1 cellular context compared by ENCODE assay signal in the genomic region with DNA sequence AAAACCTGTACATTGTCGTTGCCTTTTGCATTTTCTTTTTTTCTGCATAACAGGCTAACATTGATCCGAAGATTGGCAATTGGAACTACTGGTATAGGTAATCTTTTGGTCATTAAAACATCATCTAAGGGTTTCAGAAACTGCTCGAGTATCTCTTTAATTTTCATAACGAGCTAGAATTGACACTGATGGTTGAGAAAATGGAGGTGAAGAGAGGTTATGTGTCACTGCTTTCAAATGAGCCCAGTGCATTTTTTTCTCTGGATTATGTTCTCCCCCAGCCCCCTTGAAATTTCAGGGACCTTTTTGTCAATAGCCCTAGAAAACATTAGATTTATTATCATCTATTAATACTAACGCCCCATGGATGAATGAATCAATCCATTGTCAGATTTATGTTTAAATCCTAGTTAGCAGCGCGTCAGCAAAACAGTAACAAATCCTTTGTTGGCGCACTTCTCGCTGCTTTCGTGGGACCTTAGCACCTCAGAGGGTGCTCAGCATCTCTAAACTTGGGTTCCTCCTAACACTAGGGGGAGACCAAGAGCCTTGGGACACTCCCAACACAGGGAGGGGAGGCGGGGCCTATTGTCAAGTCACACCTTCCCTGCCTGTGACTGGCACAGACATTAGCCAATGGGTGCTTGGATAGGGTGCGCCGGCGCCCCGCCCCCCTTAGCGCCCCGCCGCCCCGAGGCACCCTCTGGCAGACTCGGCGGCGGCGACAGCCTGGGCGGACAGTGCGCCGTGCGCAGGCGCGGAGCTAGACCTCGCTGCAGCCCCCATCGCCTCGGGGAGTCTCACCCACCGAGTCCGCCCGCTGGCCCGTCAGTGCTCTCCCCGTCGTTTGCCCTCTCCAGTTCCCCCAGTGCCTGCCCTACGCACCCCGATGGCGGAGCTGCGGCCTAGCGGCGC.
TF ChIP-seq lines count a peak whose summit lies in the region.

A gene (plus strand): TSS at position 709 of the 915 bp plus-strand sequence. CDS start 181 bp downstream, at position 890.

TF ChIP-seq in WTC11, 78 proteins besides CTCF, POLR2A, EP300 and RAD21 (continued from another document):
- TF ChIP-seq, protein P1, sequence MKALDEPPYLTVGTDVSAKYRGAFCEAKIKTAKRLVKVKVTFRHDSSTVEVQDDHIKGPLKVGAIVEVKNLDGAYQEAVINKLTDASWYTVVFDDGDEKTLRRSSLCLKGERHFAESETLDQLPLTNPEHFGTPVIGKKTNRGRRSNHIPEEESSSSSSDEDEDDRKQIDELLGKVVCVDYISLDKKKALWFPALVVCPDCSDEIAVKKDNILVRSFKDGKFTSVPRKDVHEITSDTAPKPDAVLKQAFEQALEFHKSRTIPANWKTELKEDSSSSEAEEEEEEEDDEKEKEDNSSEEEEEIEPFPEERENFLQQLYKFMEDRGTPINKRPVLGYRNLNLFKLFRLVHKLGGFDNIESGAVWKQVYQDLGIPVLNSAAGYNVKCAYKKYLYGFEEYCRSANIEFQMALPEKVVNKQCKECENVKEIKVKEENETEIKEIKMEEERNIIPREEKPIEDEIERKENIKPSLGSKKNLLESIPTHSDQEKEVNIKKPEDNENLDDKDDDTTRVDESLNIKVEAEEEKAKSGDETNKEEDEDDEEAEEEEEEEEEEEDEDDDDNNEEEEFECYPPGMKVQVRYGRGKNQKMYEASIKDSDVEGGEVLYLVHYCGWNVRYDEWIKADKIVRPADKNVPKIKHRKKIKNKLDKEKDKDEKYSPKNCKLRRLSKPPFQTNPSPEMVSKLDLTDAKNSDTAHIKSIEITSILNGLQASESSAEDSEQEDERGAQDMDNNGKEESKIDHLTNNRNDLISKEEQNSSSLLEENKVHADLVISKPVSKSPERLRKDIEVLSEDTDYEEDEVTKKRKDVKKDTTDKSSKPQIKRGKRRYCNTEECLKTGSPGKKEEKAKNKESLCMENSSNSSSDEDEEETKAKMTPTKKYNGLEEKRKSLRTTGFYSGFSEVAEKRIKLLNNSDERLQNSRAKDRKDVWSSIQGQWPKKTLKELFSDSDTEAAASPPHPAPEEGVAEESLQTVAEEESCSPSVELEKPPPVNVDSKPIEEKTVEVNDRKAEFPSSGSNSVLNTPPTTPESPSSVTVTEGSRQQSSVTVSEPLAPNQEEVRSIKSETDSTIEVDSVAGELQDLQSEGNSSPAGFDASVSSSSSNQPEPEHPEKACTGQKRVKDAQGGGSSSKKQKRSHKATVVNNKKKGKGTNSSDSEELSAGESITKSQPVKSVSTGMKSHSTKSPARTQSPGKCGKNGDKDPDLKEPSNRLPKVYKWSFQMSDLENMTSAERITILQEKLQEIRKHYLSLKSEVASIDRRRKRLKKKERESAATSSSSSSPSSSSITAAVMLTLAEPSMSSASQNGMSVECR (CRISPR knock-in tag; IDR thresholded peaks at IDR 0.05; ENCODE audit: borderline replicate concordance), result no peak; the same call in 1 of the 2 replicates
- TF ChIP-seq ZNF263 (CRISPR knock-in tag; IDR thresholded peaks at IDR 0.05; ENCODE audit: low read depth), result no peak
- TF ChIP-seq, protein P2, sequence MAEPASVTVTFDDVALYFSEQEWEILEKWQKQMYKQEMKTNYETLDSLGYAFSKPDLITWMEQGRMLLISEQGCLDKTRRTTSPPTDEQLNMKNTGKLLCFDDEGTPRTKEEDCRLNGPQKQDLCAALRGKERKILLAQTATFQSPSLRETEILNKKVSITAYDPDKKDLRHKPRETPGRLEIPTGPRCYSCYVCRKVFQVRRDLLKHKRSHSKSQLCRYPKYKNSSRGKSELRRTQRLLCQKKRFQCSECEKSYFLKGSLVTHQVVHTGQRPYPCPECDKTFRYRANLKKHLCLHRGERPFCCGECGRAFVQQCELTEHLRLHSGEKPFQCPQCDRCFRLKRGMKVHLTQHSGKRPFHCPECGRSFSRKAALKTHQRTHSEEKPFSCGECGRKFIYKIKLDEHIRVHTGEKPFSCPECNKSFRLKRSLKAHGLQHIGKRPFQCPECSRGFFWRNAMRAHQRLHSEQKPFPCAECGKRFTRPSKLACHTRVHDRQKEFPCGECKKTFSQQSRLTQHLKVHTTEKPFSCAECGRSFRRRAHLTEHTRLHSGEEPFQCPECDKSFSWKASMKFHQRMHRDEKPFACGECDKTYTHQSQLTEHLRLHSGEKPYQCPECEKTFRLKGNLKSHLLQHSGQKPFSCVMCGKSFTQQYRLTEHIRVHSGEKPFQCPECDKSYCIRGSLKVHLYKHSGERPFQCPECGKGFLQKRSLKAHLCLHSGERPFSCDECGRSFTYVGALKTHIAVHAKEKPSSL (CRISPR knock-in tag; conservative IDR thresholded peaks at IDR 0.05), result no peak
- TF ChIP-seq, protein P3, sequence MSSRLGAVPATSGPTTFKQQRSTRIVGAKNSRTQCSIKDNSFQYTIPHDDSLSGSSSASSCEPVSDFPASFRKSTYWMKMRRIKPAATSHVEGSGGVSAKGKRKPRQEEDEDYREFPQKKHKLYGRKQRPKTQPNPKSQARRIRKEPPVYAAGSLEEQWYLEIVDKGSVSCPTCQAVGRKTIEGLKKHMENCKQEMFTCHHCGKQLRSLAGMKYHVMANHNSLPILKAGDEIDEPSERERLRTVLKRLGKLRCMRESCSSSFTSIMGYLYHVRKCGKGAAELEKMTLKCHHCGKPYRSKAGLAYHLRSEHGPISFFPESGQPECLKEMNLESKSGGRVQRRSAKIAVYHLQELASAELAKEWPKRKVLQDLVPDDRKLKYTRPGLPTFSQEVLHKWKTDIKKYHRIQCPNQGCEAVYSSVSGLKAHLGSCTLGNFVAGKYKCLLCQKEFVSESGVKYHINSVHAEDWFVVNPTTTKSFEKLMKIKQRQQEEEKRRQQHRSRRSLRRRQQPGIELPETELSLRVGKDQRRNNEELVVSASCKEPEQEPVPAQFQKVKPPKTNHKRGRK (CRISPR knock-in tag; IDR thresholded peaks at IDR 0.05; ENCODE audit: borderline replicate concordance), result no peak
